8 cellular contexts compared by ENCODE assay signal in the genomic region with DNA sequence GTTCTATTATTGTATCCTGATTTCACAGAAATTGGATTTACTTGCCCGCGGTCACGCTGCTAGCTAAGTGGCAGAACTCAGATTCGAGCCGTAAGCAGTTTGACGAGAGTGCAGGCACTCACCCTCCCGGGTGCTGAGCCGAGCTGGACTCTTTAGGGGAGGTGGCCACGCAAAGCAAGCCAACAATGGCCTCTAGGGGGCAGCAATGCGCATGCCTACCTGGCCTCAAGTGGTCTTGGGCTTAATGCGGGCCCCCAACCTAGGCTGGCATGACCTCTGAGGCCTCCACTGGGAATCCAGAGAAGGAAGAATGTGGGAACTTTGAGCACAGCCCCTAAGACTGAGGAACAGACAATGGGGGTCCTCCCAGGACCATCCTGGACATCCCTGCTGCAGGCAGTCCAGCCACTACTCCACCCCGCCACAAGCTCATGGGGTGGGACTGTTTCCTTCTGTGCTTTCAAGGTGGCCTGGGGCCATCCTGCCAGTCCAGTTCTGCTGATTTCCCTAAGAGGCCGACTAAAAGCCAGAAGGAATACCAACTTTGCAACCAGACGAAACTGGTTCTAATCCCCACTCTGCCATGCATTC.
DNase-seq lines count a peak whose midpoint lies in the region; ATAC-seq and TF ChIP-seq lines count a peak whose summit lies in the region.

No MANE protein-coding gene starts in this region.

- DNase-seq in AG08395 (ENCODE audit: low spot score) (peak; percentile 34), HEK293T (ENCODE audit: extremely low spot score) (peak; percentile 57), colonic mucosa (peak; percentile 61), mesendoderm (peak; percentile 74)
- DNase-seq in activated CD4-positive, CD25-positive, alpha-beta regulatory T cell (lab: John Stamatoyannopoulos, UW) = peak; percentile 17 to 48 (median 40)
- peak; percentile 45 for DNase-seq in stimulated activated CD8-positive, alpha-beta memory T cell treated with anti-CD3 and anti-CD28 coated beads, Interleukin-4, amount 100 ng/mL, for 24 hours (ENCODE audit: low read depth)

- H3K9me3 ChIP-seq in colonic mucosa = no peaks in the 10 kb centered on the region

- H3K9ac ChIP-seq in colonic mucosa (ENCODE audit: low read depth in 2 of 2, low read length in 2 of 2) (no peak overlapping the region), mesendoderm (ENCODE audit: low read length) (no peak overlapping the region)

- peak; percentile 76 for TF ChIP-seq CTCF in colonic mucosa (IDR thresholded peaks at IDR 0.05)

- no peak overlapping the region for H3K4me3 ChIP-seq in colonic mucosa
- no peak overlapping the region for H3K4me3 ChIP-seq in mesendoderm (ENCODE audit: low read length)

- no peak overlapping the region for H3K4me2 ChIP-seq in mesendoderm (ENCODE audit: low read length)

- POLR2A ChIA-PET in HEK293T (lab: Yijun Ruan, JAX) = no interaction called here

- H3K56ac ChIP-seq in mesendoderm (ENCODE audit: low read length) = no peak overlapping the region

- no peak overlapping the region for H2BK120ac ChIP-seq in mesendoderm (ENCODE audit: low read depth, low read length)

- no peaks in the 10 kb centered on the region for H3K27me3 ChIP-seq in colonic mucosa
- H3K27me3 ChIP-seq in mesendoderm (ENCODE audit: insufficient read depth, low read length, poor library complexity) = no peaks in the 10 kb centered on the region

- no peak overlapping the region for H3K23ac ChIP-seq in mesendoderm (ENCODE audit: low read length)

- H4K8ac ChIP-seq in mesendoderm (ENCODE audit: low read depth, low read length) = no peak overlapping the region

- intact Hi-C loops in colonic mucosa (cut with DNase I) = no loop called here

- H4K5ac ChIP-seq in mesendoderm (ENCODE audit: low read length) = no peak overlapping the region

- H3K79me2 ChIP-seq in mesendoderm (ENCODE audit: control insufficient read depth, insufficient read depth, low read length) = no peaks in the 10 kb centered on the region

- H3K4me1 ChIP-seq in colonic mucosa (no peaks in the 10 kb centered on the region), mesendoderm (ENCODE audit: control insufficient read depth, low read depth, low read length) (no peaks in the 10 kb centered on the region)

- H2BK5ac ChIP-seq in mesendoderm (ENCODE audit: low read length) = no peak overlapping the region

- H3K27ac ChIP-seq in colonic mucosa = no peak overlapping the region
- no peak overlapping the region for H3K27ac ChIP-seq in mesendoderm (ENCODE audit: low read depth, low read length)

- H2AK5ac ChIP-seq in mesendoderm (ENCODE audit: low read length) = no peak overlapping the region

- H3K79me1 ChIP-seq in mesendoderm (ENCODE audit: low read length) = no peaks in the 10 kb centered on the region

- no peak overlapping the region for H3K4ac ChIP-seq in mesendoderm (ENCODE audit: low read depth, low read length)

- no peak overlapping the region for H2BK15ac ChIP-seq in mesendoderm (replicated peaks; ENCODE audit: low read depth)

- CTCF ChIA-PET in HEK293T (lab: Yijun Ruan, JAX) = interaction anchor here (0.6 to 0.7 kb wide), 2 partner anchors 558 to 577 kb away, joined by 3 read pairs; no protein-coding TSS in a partner anchor

- H3K36me3 ChIP-seq in colonic mucosa (peaks cover 6% of the 10 kb centered on the region), mesendoderm (ENCODE audit: control insufficient read depth, insufficient read depth, low read length) (no peaks in the 10 kb centered on the region)

- ATAC-seq in HG03432 (IDR thresholded peaks at IDR 0.05; ENCODE audit: unreplicated experiment) (no peak), HG03565 (IDR thresholded peaks at IDR 0.05; ENCODE audit: unreplicated experiment) (no peak)

- H3K18ac ChIP-seq in mesendoderm (ENCODE audit: low read length) = no peak overlapping the region

- no CpG with 5 or more reads among the region's 14 CpGs for WGBS in mesendoderm (ENCODE audit: extremely low coverage, insufficient coverage, low lambda C conversion rate)

TF ChIP-seq in HEK293T, 16 proteins besides CTCF, POLR2A, EP300 and RAD21:
- TF ChIP-seq BHLHE40 (IDR thresholded peaks at IDR 0.05; ENCODE audit: borderline replicate concordance) (no peak), LEF1 (IDR thresholded peaks at IDR 0.05; ENCODE audit: borderline replicate concordance) (no peak), NFRKB (IDR thresholded peaks at IDR 0.05) (no peak), HDGF (IDR thresholded peaks at IDR 0.05; ENCODE audit: borderline replicate concordance) (no peak)
- TF ChIP-seq, protein P1, sequence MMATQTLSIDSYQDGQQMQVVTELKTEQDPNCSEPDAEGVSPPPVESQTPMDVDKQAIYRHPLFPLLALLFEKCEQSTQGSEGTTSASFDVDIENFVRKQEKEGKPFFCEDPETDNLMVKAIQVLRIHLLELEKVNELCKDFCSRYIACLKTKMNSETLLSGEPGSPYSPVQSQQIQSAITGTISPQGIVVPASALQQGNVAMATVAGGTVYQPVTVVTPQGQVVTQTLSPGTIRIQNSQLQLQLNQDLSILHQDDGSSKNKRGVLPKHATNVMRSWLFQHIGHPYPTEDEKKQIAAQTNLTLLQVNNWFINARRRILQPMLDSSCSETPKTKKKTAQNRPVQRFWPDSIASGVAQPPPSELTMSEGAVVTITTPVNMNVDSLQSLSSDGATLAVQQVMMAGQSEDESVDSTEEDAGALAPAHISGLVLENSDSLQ (IDR thresholded peaks at IDR 0.05) = no peak
